ENCODE assay signal across 8 cellular contexts in the genomic region with DNA sequence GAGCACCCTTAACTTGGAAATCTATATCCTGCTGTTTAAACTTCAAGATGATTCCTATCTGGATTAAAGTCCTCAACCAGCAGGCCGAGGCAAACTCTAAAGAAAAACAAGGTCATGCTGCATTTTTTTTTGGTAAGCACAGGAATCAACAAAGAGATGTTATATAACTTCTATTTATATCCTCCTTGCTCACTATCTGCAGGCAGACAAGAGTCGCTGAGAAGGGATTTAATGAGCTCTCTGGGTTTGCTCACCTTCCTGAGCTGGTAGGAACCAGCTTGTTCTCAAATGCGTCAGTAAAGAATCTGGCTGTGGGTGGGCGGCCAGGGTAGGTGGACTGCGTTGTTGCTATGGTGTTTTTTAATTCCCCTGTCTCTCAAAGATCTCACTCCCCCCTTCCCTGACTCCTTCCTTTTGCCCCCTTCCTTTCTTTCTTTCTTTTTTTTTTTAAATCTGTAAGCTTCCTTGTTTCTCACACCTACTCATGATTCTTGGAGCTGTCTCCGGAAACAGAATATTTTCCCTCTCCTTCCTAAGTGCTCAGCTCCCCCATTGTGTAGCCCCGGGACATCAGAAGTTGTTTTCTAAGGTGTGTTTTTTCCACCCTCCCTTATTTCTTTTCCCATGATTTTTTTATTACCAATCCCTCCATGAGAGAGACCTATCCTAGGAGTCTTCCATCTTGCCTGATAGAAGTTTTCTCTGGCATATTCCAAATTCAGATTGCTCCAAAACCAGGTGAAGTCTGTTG.
DNase-seq lines count a peak whose midpoint lies in the region; ATAC-seq, FAIRE-seq and TF ChIP-seq lines count a peak whose summit lies in the region.

No MANE protein-coding gene starts in this region.

- H3K27ac ChIP-seq in endothelial cell of umbilical vein (ENCODE audit: insufficient read depth, low read depth, low read length): peak overlapping the region; percentile 80

- H4K20me1 ChIP-seq in endothelial cell of umbilical vein (replicated peaks; ENCODE audit: control insufficient read depth, extremely low read depth, insufficient read depth, low read length): no peaks in the 10 kb centered on the region

- no peaks in the 10 kb centered on the region for H3K79me2 ChIP-seq in endothelial cell of umbilical vein (ENCODE audit: control insufficient read depth, insufficient read depth, low read length)

- intact Hi-C loops in endothelial cell of umbilical vein (cut with micrococcal nuclease): loop anchor here (1.0 kb wide), 1 partner anchor 228 kb away; no protein-coding TSS in a partner anchor
- intact Hi-C loops in natural killer cell (cut with micrococcal nuclease): no loop called here

- peak overlapping the region; percentile 60 for H3K4me3 Mint-ChIP-seq in natural killer cell

- H3K27me3 Mint-ChIP-seq in natural killer cell (ENCODE audit: low read depth in 2 of 2): no peaks in the 10 kb centered on the region

- H3K4me1 ChIP-seq in endothelial cell of umbilical vein (ENCODE audit: control insufficient read depth, extremely low read depth, insufficient read depth, low read length): peaks cover 22% of the 10 kb centered on the region

- peak overlapping the region; percentile 92 to 97 for H3K27ac Mint-ChIP-seq in natural killer cell

- peaks cover 0 to 4% of the 10 kb centered on the region in 2 donors for H3K9me3 Mint-ChIP-seq in natural killer cell

- TF ChIP-seq CTCF in endothelial cell of umbilical vein (IDR thresholded peaks at IDR 0.05; ENCODE audit: extremely low read depth in 1 of 2, insufficient read depth in 1 of 2, low read depth in 1 of 2, low read length in 2 of 2) (no peak), natural killer cell (IDR thresholded peaks at IDR 0.05) (no peak), D721Med (IDR thresholded peaks at IDR 0.05; ENCODE audit: insufficient read depth, missing control alignments) (no peak)

- dilution Hi-C loops in endothelial cell of umbilical vein (cut with MboI; ENCODE audit: extremely low pct_ligation_motif_present, low sequenced_read_pairs): no loop called here

- peak overlapping the region; percentile 23 for H3K4me2 ChIP-seq in endothelial cell of umbilical vein (ENCODE audit: insufficient read depth, low read length)

- ATAC-seq in SK-N-SH treated with all-trans-retinoic acid at 6 μM for 48 hours (peak; percentile 81), natural killer cell (peak; percentile 42 to 49 (median 43)), GM18907 (IDR thresholded peaks at IDR 0.05; ENCODE audit: unreplicated experiment) (no peak)

- POLR2A ChIA-PET in endothelial cell of umbilical vein (lab: Charles Lee): interaction anchor here (0.7 kb wide), 1 partner anchor 101 kb away, joined by 4 read pairs; no protein-coding TSS in a partner anchor

- peak overlapping the region in 1 of 3 experiments; percentile 12 for H3K4me3 ChIP-seq in endothelial cell of umbilical vein (replicated peaks in 1 of 3; ENCODE audit: insufficient read depth in 1 of 3, low read depth in 1 of 3, low read length in 3 of 3)

- H3K27me3 ChIP-seq in endothelial cell of umbilical vein (ENCODE audit: control insufficient read depth in 2 of 2, insufficient read depth in 2 of 2, low read length in 2 of 2): no peaks in the 10 kb centered on the region

- no peak overlapping the region for H2AFZ ChIP-seq in endothelial cell of umbilical vein (ENCODE audit: low read depth, low read length)

- no peaks in the 10 kb centered on the region for H3K9me3 ChIP-seq in endothelial cell of umbilical vein (replicated peaks; ENCODE audit: control insufficient read depth, insufficient read depth, low read length)

- H3K36me3 ChIP-seq in endothelial cell of umbilical vein (ENCODE audit: control insufficient read depth in 2 of 2, extremely low read depth in 1 of 2, insufficient read depth in 2 of 2, low read length in 2 of 2): no peaks in the 10 kb centered on the region

- no peak for TF ChIP-seq POLR2A in endothelial cell of umbilical vein (IDR thresholded peaks at IDR 0.05; ENCODE audit: low read depth, low read length)

- no peaks in the 10 kb centered on the region for H3K36me3 Mint-ChIP-seq in natural killer cell

- DNase-seq in CD1c-positive myeloid dendritic cell (ENCODE audit: extremely low spot score) (peak; percentile 54), endothelial cell of umbilical vein (ENCODE audit: low read depth, low spot score) (peak; percentile 91), natural killer cell (no peak), MV-4-11 (lab: John Stamatoyannopoulos, UW) (no peak), D721Med (ENCODE audit: insufficient read length, low spot score) (no peak), GDM1 (lab: John Stamatoyannopoulos, UW) (no peak)

- H3K4me1 Mint-ChIP-seq in natural killer cell: peaks cover 91% of the 10 kb centered on the region in 2 donors

- H3K9me1 ChIP-seq in endothelial cell of umbilical vein (replicated peaks; ENCODE audit: control insufficient read depth, extremely low read depth, insufficient read depth, low read length): no peaks in the 10 kb centered on the region

- no TSS peak for BruUV-seq in endothelial cell of umbilical vein (replicated peaks; lab: Mats Ljungman, UMichigan)

- H3K9ac ChIP-seq in endothelial cell of umbilical vein (replicated peaks; ENCODE audit: extremely low read depth, insufficient read depth, low read length): peak overlapping the region; percentile 46

- FAIRE-seq in endothelial cell of umbilical vein (lab: Jason Lieb, UNC) (peak; percentile 82), D721Med (lab: Jason Lieb, UNC) (no peak)

- CTCF ChIA-PET in endothelial cell of umbilical vein (lab: Charles Lee): interaction anchor here (0.6 to 2.7 kb wide), 10 partner anchors 9 to 276 kb away, joined by 3 to 11 read pairs (median 4); no protein-coding TSS in a partner anchor

TF ChIP-seq in SK-N-SH treated with all-trans-retinoic acid at 6 μM for 48 hours, 23 proteins besides CTCF, POLR2A, EP300 and RAD21 (continues in another document):
- TF ChIP-seq ZNF8 (CRISPR knock-in tag; IDR thresholded peaks at IDR 0.05): no peak
- TF ChIP-seq ZNF70 (CRISPR knock-in tag; IDR thresholded peaks at IDR 0.05): no peak
- TF ChIP-seq, protein P1, sequence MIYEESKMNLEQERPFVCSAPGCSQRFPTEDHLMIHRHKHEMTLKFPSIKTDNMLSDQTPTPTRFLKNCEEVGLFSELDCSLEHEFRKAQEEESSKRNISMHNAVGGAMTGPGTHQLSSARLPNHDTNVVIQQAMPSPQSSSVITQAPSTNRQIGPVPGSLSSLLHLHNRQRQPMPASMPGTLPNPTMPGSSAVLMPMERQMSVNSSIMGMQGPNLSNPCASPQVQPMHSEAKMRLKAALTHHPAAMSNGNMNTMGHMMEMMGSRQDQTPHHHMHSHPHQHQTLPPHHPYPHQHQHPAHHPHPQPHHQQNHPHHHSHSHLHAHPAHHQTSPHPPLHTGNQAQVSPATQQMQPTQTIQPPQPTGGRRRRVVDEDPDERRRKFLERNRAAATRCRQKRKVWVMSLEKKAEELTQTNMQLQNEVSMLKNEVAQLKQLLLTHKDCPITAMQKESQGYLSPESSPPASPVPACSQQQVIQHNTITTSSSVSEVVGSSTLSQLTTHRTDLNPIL (CRISPR knock-in tag; IDR thresholded peaks at IDR 0.05; ENCODE audit: low read depth): no peak
- no peak for TF ChIP-seq ISL1 (CRISPR knock-in tag; IDR thresholded peaks at IDR 0.05)
- TF ChIP-seq TCF4 (CRISPR knock-in tag; IDR thresholded peaks at IDR 0.05; ENCODE audit: borderline replicate concordance): no peak
- TF ChIP-seq, protein P2, sequence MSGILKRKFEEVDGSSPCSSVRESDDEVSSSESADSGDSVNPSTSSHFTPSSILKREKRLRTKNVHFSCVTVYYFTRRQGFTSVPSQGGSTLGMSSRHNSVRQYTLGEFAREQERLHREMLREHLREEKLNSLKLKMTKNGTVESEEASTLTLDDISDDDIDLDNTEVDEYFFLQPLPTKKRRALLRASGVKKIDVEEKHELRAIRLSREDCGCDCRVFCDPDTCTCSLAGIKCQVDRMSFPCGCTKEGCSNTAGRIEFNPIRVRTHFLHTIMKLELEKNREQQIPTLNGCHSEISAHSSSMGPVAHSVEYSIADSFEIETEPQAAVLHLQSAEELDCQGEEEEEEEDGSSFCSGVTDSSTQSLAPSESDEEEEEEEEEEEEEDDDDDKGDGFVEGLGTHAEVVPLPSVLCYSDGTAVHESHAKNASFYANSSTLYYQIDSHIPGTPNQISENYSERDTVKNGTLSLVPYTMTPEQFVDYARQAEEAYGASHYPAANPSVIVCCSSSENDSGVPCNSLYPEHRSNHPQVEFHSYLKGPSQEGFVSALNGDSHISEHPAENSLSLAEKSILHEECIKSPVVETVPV (CRISPR knock-in tag; IDR thresholded peaks at IDR 0.05): no peak
- TF ChIP-seq ZFP3 (CRISPR knock-in tag; IDR thresholded peaks at IDR 0.05): no peak

TF ChIP-seq in endothelial cell of umbilical vein, 7 proteins besides CTCF, POLR2A, EP300 and RAD21:
- TF ChIP-seq EZH2 (IDR thresholded peaks at IDR 0.05; ENCODE audit: borderline replicate concordance, low read depth, low read length, severe bottlenecking) (no peak), GATA2 (IDR thresholded peaks at IDR 0.05; ENCODE audit: insufficient read depth, insufficient read length, low read depth, low read length) (no peak), JUN (IDR thresholded peaks at IDR 0.05; ENCODE audit: borderline replicate concordance, insufficient read depth, insufficient read length, low read depth) (no peak), FOS (IDR thresholded peaks at IDR 0.05; ENCODE audit: borderline replicate concordance, insufficient read depth, low read length) (no peak), MYC (IDR thresholded peaks at IDR 0.05; ENCODE audit: low read depth, low read length) (no peak), POLR2AphosphoS5 (IDR thresholded peaks at IDR 0.05; ENCODE audit: insufficient read depth, low read depth, low read length) (no peak)
- TF ChIP-seq, protein P3, sequence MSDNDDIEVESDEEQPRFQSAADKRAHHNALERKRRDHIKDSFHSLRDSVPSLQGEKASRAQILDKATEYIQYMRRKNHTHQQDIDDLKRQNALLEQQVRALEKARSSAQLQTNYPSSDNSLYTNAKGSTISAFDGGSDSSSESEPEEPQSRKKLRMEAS (IDR thresholded peaks at IDR 0.05; ENCODE audit: insufficient read depth, insufficient read length): no peak
TF ChIP-seq in endothelial cell of umbilical vein: peak in this region for 0.

Comparison
In these comparisons a context has a peak if more than half of its experiments do, and no peak if none do; other contexts are left out.
1. DNase-seq: peak in CD1c-positive myeloid dendritic cell (single experiment) and endothelial cell of umbilical vein (single experiment); none in natural killer cell (single experiment), MV-4-11 (single experiment), D721Med (single experiment) and GDM1 (single experiment).